ENCODE assay signal across 25 cellular contexts in the genomic region with DNA sequence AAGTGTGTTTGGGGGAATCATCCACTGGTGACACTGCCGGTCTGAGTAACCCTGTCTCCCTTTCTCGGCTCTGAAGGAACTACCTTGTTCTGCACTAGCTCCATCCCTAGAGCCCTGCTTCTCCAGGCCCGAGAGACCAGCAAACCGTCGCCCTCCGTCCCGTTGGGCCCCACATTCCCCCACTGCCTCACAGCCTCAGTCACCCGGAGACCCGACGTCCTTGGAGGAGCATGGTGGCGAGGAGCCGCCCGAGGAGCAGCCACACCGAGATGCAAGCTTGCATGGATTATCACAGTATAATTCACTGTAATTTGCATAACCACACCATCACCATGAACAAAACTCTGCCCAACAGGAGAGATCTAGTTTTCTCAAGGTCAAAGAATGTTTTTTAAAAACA.
DNase-seq lines count a peak whose midpoint lies in the region; FAIRE-seq and TF ChIP-seq lines count a peak whose summit lies in the region.
"Had no signal": no experiment of that assay in that cellular context is flagged by ENCODE, and none has a peak within 500 bp of the region (broad histone marks: within the 10 kb centered on the region; RNA-seq: fewer than 3 reads in every experiment).

No MANE protein-coding gene starts in this region.

- no peak overlapping the region for H3K9ac ChIP-seq in H1 (replicated peaks in 1 of 4; ENCODE audit: extremely low read depth in 1 of 4, low read depth in 3 of 4, low read length in 3 of 4)
- H3K9ac ChIP-seq: GM23248 had no signal

- H3K23me2 ChIP-seq in H1 (ENCODE audit: low read depth, low read length): no peaks in the 10 kb centered on the region

- H2BK12ac ChIP-seq in H1 (ENCODE audit: low read depth, low read length): no peak overlapping the region

- no peak overlapping the region for H2BK5ac ChIP-seq in H1 (ENCODE audit: low read depth, low read length)

- H2AFZ ChIP-seq in H1 (ENCODE audit: low read length): no peak overlapping the region
- H2AFZ ChIP-seq: GM23248 had no signal

- H3K4ac ChIP-seq in H1 (replicated peaks; ENCODE audit: insufficient read length, low read depth, low read length): no peak overlapping the region

- no peak overlapping the region; the same call in 1 of the 2 replicates for H2AK5ac ChIP-seq in H1 (ENCODE audit: low read depth, low read length)

- H3K4me1 Mint-ChIP-seq in osteocyte (ENCODE audit: unreplicated experiment): peaks cover 34% of the 10 kb centered on the region
- H3K4me1 Mint-ChIP-seq: CD4-positive, CD25-positive, alpha-beta regulatory T cell; CD8-positive, alpha-beta memory T cell; IgD-negative memory B cell had no signal

- H3K79me2 ChIP-seq in H1 (ENCODE audit: control insufficient read depth in 1 of 2, insufficient read depth in 2 of 2, low read length in 2 of 2): no peaks in the 10 kb centered on the region

- H3K9me3 ChIP-seq in H1 (ENCODE audit: insufficient read depth in 2 of 2, low read depth in 1 of 2, low read length in 1 of 2): peaks cover 0 to 4% of the 10 kb centered on the region in 2 experiments; a peak in 1 of 4 replicates
- H3K9me3 ChIP-seq: BE2C had no signal

- peaks cover 0 to 12% (median 3%) of the 10 kb centered on the region in 4 experiments; a peak in 4 of 8 replicates for H3K36me3 ChIP-seq in H1 (ENCODE audit: control insufficient read depth in 2 of 4, insufficient read depth in 4 of 4, low read length in 3 of 4)
- H3K36me3 ChIP-seq: BE2C had no signal

- FAIRE-seq in H1 (lab: Jason Lieb, UNC): no peak
- FAIRE-seq: A204.1, GM12891, GM18507, H54, HTR-8/SVneo had no signal

- POLR2A ChIA-PET in H1 (lab: Charles Lee; ENCODE audit: partially characterized antibody): no interaction called here

- no peak overlapping the region for H2BK15ac ChIP-seq in H1 (ENCODE audit: low read length)

- H4K8ac ChIP-seq in H1 (ENCODE audit: extremely low read depth, insufficient read depth, low read length): peak overlapping the region; percentile 9; the same call in 1 of the 2 replicates

- 93% methylated on average over 14 of the region's 14 CpGs; no CpG with 5 or more reads in 1 of the 2 experiments for WGBS in H1 (ENCODE audit: extremely low coverage in 1 of 2, insufficient coverage in 1 of 2, insufficient read length in 1 of 2, insufficient replicate concordance in 2 of 2, low coverage in 1 of 2, low lambda C conversion rate in 2 of 2, missing lambda C conversion rate in 1 of 2), 2 experiments

- TF ChIP-seq EP300 in H1 (IDR thresholded peaks at IDR 0.05; ENCODE audit: borderline replicate concordance in 1 of 2, low read depth in 2 of 2, low read length in 2 of 2): no peak

- in situ Hi-C loops in GM13977 (cut with MboI; ENCODE audit: low pct_unique_long_range_greater_than_20kb, low sequenced_read_pairs, unreplicated experiment): no loop called here

- no peaks in the 10 kb centered on the region for H3K79me1 ChIP-seq in H1 (ENCODE audit: low read depth, low read length)

- no peaks in the 10 kb centered on the region for H3K27me3 Mint-ChIP-seq in osteocyte (ENCODE audit: unreplicated experiment)
- H3K27me3 Mint-ChIP-seq: CD4-positive, CD25-positive, alpha-beta regulatory T cell had no signal

- H3K36me3 Mint-ChIP-seq in osteocyte (ENCODE audit: unreplicated experiment): peaks cover 27% of the 10 kb centered on the region
- H3K36me3 Mint-ChIP-seq: CD4-positive, CD25-positive, alpha-beta regulatory T cell; IgD-negative memory B cell had no signal

- H4K91ac ChIP-seq in H1 (replicated peaks; ENCODE audit: insufficient read length, low read length): no peak overlapping the region

- no peak overlapping the region for H3K4me2 ChIP-seq in H1 (ENCODE audit: insufficient read depth in 1 of 2, low read depth in 2 of 2, low read length in 2 of 2)

- no peak overlapping the region for H2BK120ac ChIP-seq in H1 (replicated peaks; ENCODE audit: low read depth, low read length)

- peak overlapping the region; percentile 14 for H3K27ac Mint-ChIP-seq in osteocyte (ENCODE audit: unreplicated experiment)
- H3K27ac Mint-ChIP-seq: CD4-positive, CD25-positive, alpha-beta regulatory T cell; CD8-positive, alpha-beta memory T cell had no signal

- H3K14ac ChIP-seq in H1 (ENCODE audit: insufficient read length): no peak overlapping the region

- H2BK20ac ChIP-seq in H1 (ENCODE audit: low read length): no peak overlapping the region

- peaks cover 0 to under 1% of the 10 kb centered on the region in 2 experiments for H4K20me1 ChIP-seq in H1 (replicated peaks in 1 of 2; ENCODE audit: control insufficient read depth in 1 of 2, insufficient read depth in 2 of 2, low read length in 2 of 2)

- no peak overlapping the region for H3K4me3 Mint-ChIP-seq in osteocyte (ENCODE audit: unreplicated experiment)
- H3K4me3 Mint-ChIP-seq: CD4-positive, CD25-positive, alpha-beta regulatory T cell; CD8-positive, alpha-beta memory T cell; IgD-negative memory B cell had no signal

- TF ChIP-seq RAD21 in H1 (IDR thresholded peaks at IDR 0.05 in 1 of 2, conservative IDR thresholded peaks at IDR 0.05 in 1 of 2; ENCODE audit: low read depth in 2 of 2, low read length in 2 of 2): no peak

- H3K9me3 Mint-ChIP-seq in osteocyte (ENCODE audit: unreplicated experiment): peaks cover 4% of the 10 kb centered on the region
- H3K9me3 Mint-ChIP-seq: CD8-positive, alpha-beta memory T cell had no signal

- H3K56ac ChIP-seq in H1 (replicated peaks; ENCODE audit: insufficient read length, low read depth, low read length): no peak overlapping the region

- H3K27me3 ChIP-seq in H1 (replicated peaks in 1 of 4; ENCODE audit: control insufficient read depth in 3 of 4, extremely low read depth in 1 of 4, insufficient read depth in 3 of 4, low read length in 3 of 4): no peaks in the 10 kb centered on the region; a peak in 1 of 7 replicates
- H3K27me3 ChIP-seq: BE2C had no signal

- no peak overlapping the region for H3K18ac ChIP-seq in H1 (ENCODE audit: extremely low read depth, low read length)

- no peak overlapping the region for H4K5ac ChIP-seq in H1 (ENCODE audit: insufficient read length, low read depth, low read length)

- TF ChIP-seq POLR2A in H1 (IDR thresholded peaks at IDR 0.05; ENCODE audit: control extremely low read depth in 1 of 2, low read depth in 2 of 2, low read length in 2 of 2): no peak

- DNase-seq in NCI-H526 treated with DMSO at 0.1 percent for 48 hours (lab: John Stamatoyannopoulos, UW): peak; percentile 8
- no peak for DNase-seq in H1 (ENCODE audit: low read depth in 1 of 2, low spot score in 2 of 2)
- DNase-seq in osteocyte (ENCODE audit: extremely low spot score, unreplicated experiment): no peak
- DNase-seq in GM13977 (ENCODE audit: low spot score): no peak
- DNase-seq in stimulated activated CD4-positive, alpha-beta T cell treated with anti-CD3 and anti-CD28 coated beads, Interleukin-12 subunit alpha, Interleukin-12 subunit beta, amount 100 ng/mL, for 4 hours: no peak
- DNase-seq in GM03348 (ENCODE audit: low spot score): no peak
- no peak for DNase-seq in midbrain (lab: John Stamatoyannopoulos, UW)
- DNase-seq: ACHN; BE2C; C1 segment of cervical spinal cord; CD4-positive, CD25-positive, alpha-beta regulatory T cell; CD8-positive, alpha-beta memory T cell; COR-L47; DMS 273 treated with DMSO at 0.1 percent for 48 hours; DMS53; DND-41; EL; GM23248; HCEC 1CT had no signal

- CTCF ChIA-PET in H1 (lab: Charles Lee; ENCODE audit: partially characterized antibody): interaction anchor here (1.3 to 3.2 kb wide), 4 partner anchors 12 to 157 kb away, joined by 3 to 11 read pairs (median 6); no protein-coding TSS in a partner anchor

- no peak overlapping the region for H3K23ac ChIP-seq in H1 (ENCODE audit: insufficient read length)

- H3K4me1 ChIP-seq in H1 (replicated peaks in 1 of 4; ENCODE audit: control insufficient read depth in 3 of 4, insufficient read depth in 4 of 4, low read length in 3 of 4): peaks cover 0 to 2% (median 0%) of the 10 kb centered on the region in 4 experiments; a peak in 1 of 7 replicates
- H3K4me1 ChIP-seq: BE2C had no signal

- no peak overlapping the region for H3K4me3 ChIP-seq in H1 (ENCODE audit: extremely low read depth in 1 of 4, insufficient read depth in 2 of 4, low read depth in 3 of 4, low read length in 4 of 4)
- H3K4me3 ChIP-seq: GM23248 had no signal

- H3K27ac ChIP-seq in H1 (ENCODE audit: low read depth, low read length): no peak overlapping the region
- H3K27ac ChIP-seq: GM23248 had no signal

- TF ChIP-seq CTCF in H1 (IDR thresholded peaks at IDR 0.05; ENCODE audit: control extremely low read depth in 1 of 3, insufficient read depth in 1 of 3, low read depth in 1 of 3, low read length in 3 of 3): no peak
- no peak for TF ChIP-seq CTCF in osteocyte (IDR thresholded peaks at IDR 0.05)
- no peak for TF ChIP-seq CTCF in GM13977 (IDR thresholded peaks at IDR 0.05; ENCODE audit: extremely low read depth, insufficient read depth, missing control alignments)

TF ChIP-seq in H1, 55 proteins besides CTCF, POLR2A, EP300 and RAD21:
- no peak for TF ChIP-seq RXRA (IDR thresholded peaks at IDR 0.05; ENCODE audit: insufficient read depth, low read depth, low read length)
- TF ChIP-seq CTBP2 (IDR thresholded peaks at IDR 0.05; ENCODE audit: borderline replicate concordance, insufficient read depth, insufficient read length, low read length): no peak
- TF ChIP-seq NANOG (IDR thresholded peaks at IDR 0.05; ENCODE audit: insufficient read depth, low read depth, low read length, poor library complexity, severe bottlenecking): no peak
- no peak for TF ChIP-seq RNF2 (IDR thresholded peaks at IDR 0.05; ENCODE audit: borderline replicate concordance, low read depth, low read length, missing control alignments, poor library complexity, severe bottlenecking)
- TF ChIP-seq SAP30 (IDR thresholded peaks at IDR 0.05; ENCODE audit: insufficient read depth, insufficient replicate concordance, low read length): no peak
- TF ChIP-seq, protein P1, sequence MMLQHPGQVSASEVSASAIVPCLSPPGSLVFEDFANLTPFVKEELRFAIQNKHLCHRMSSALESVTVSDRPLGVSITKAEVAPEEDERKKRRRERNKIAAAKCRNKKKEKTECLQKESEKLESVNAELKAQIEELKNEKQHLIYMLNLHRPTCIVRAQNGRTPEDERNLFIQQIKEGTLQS (IDR thresholded peaks at IDR 0.05; ENCODE audit: insufficient read depth, low read depth, low read length): no peak
- TF ChIP-seq TBP (IDR thresholded peaks at IDR 0.05; ENCODE audit: low read depth, low read length): no peak
- no peak for TF ChIP-seq CHD1 (IDR thresholded peaks at IDR 0.05; ENCODE audit: low read depth, low read length)
- TF ChIP-seq SP1 (IDR thresholded peaks at IDR 0.05; ENCODE audit: low read depth, low read length): no peak
- no peak for TF ChIP-seq SIRT6 (IDR thresholded peaks at IDR 0.05; ENCODE audit: low read length)
- no peak for TF ChIP-seq TCF12 (IDR thresholded peaks at IDR 0.05; ENCODE audit: low read depth, low read length)
- no peak for TF ChIP-seq TAF7 (optimal IDR thresholded peaks at IDR 0.05; ENCODE audit: borderline replicate concordance, low read depth, low read length)
- no peak for TF ChIP-seq SIN3A (conservative IDR thresholded peaks at IDR 0.05 in 1 of 2, IDR thresholded peaks at IDR 0.05 in 1 of 2; ENCODE audit: low read depth in 1 of 2, low read length in 2 of 2)
